Comparison of ENCODE assay signal across 26 cellular contexts in genomic region chr1:59243978-59244377, GRCh38.
"Had no signal": no experiment of that assay in that cellular context is flagged by ENCODE, and none has a peak within 500 bp of the region (broad histone marks: within the 10 kb centered on the region; RNA-seq: fewer than 3 reads in every experiment).

No MANE protein-coding gene starts in this region.

- H3K79me2 ChIP-seq: parathyroid adenoma had no signal

- DNase-seq: naive B cell; naive thymus-derived CD8-positive, alpha-beta T cell; occipital lobe; ovary; posterior cingulate gyrus; psoas muscle; right cardiac atrium; small intestine; stimulated activated CD4-positive, alpha-beta T cell treated with anti-CD3 and anti-CD28 coated beads, Interleukin-15, amount 100 ng/mL, for 24 hours; stimulated activated CD4-positive, alpha-beta T cell treated with anti-CD3 and anti-CD28 coated beads, Interleukin-2, amount 100 ng/mL, for 24 hours; stimulated activated CD4-positive, alpha-beta T cell treated with anti-CD3 and anti-CD28 coated beads, Interleukin-2, amount 100 ng/mL, for 48 hours; stimulated activated CD4-positive, alpha-beta T cell treated with anti-CD3 and anti-CD28 coated beads, Interleukin-4, amount 100 ng/mL, for 24 hours; stimulated activated naive B cell treated with anti-CD40 and anti-IgM and Interleukin-4, amounts not matched to agents 10 μg/mL and 1 μg/mL and 100 μg/mL, for 72 hours; stimulated activated naive CD4-positive, alpha-beta T cell treated with Interleukin-2 at 50 U/mL for 16 hours; stomach; thyroid gland; trophoblast cell; upper lobe of left lung had no signal

- H3K9me3 ChIP-seq: ovary, thyroid gland had no signal

- FAIRE-seq: urothelium cell line had no signal

- H2AFZ ChIP-seq: neural progenitor cell, parathyroid adenoma had no signal

- H3K27me3 ChIP-seq: neural progenitor cell, ovary, stomach, thyroid gland, tibial nerve, upper lobe of left lung had no signal

- H3K4me3 ChIP-seq: neural progenitor cell, ovary, psoas muscle, stomach, thoracic aorta, thyroid gland, tibial nerve, upper lobe of left lung had no signal

- ATAC-seq: naive thymus-derived CD8-positive, alpha-beta T cell; natural killer cell treated with Interleukin-12 subunit alpha and Interleukin-12 subunit beta and Interleukin-15 and Interleukin-18, amount 100 ng/mL, for 72 hours; right cardiac atrium; sciatic nerve; stimulated activated effector memory CD8-positive, alpha-beta T cell treated with anti-CD3 and anti-CD28 coated beads, Interleukin-12 subunit alpha, Interleukin-12 subunit beta, amount 100 ng/mL, for 72 hours; stimulated activated naive B cell treated with anti-CD40 and anti-IgM and Interleukin-4, amounts not matched to agents 10 μg/mL and 1 μg/mL and 100 μg/mL, for 72 hours had no signal

- H3K4me2 ChIP-seq: neural progenitor cell had no signal

- H3K27ac ChIP-seq: neural progenitor cell, ovary, parathyroid adenoma, stomach, thoracic aorta, thyroid gland, tibial nerve, upper lobe of left lung had no signal

- H3K9ac ChIP-seq: neural progenitor cell, parathyroid adenoma had no signal

- H3K4me1 ChIP-seq: neural progenitor cell, parathyroid adenoma, stomach, tibial nerve had no signal

- H3K36me3 ChIP-seq: neural progenitor cell, ovary, stomach, thoracic aorta, thyroid gland, tibial nerve, upper lobe of left lung had no signal
